9 cellular contexts compared by ENCODE assay signal in the genomic region with DNA sequence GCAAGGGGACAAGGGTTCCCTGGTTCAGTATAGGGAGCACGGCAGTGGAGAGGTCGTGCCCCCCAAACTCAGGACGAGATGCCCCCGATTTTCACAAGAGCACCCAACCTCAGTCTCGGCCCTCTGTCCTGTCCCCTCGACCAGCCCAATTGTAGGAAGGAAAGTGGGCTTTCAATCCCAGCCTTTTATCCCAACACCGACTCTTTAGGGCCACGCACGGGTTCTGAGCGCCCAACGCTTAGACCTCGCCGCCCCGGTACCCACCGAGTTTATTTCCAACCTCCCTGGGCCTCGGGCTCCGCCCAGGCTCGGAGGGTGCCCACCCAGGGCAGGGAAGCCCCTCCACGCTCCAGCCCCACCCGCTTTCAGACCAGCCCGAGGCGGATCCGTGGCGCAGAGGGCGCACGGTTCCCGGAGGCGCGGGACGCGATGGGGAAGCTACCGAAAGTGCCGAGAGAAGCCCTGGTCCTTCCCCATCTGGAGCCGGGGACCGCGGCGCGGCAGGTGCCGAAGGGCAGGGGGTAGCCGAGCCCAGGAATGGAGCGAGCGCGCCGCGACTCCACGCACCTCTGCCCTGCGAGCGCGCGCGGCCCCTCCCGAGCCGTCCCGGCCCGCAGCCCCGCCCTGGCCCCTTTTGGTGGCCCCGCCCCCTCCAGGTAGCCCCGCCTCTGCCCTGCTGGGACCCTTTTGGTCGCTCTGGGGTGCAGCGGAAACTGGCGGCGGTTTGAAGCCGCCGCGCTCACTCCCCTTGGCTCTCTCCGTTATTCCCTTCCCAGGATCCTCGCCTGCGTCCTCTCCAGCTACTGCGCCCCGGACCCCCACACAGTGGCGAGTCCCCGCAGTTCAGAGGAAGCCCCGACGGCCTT. TPM values are rescaled to one million over a fixed set of nuclear protein-coding genes. Genes with fewer than 3 reads are reported as not detected.
A peak's percentile ranks its signal among the peaks of the same experiment; 100 is the strongest.
DNase-seq lines count a peak whose midpoint lies in the region; ATAC-seq and TF ChIP-seq lines count a peak whose summit lies in the region.
"Had no signal": no experiment of that assay in that cellular context is flagged by ENCODE, and none has a peak within 500 bp of the region (broad histone marks: within the 10 kb centered on the region; RNA-seq: fewer than 3 reads in every experiment).

No MANE protein-coding gene starts in this region.

- TF ChIP-seq POLR2A in GM18505 (IDR thresholded peaks at IDR 0.05; ENCODE audit: borderline replicate concordance, extremely low read depth, insufficient read depth, insufficient read length), result no peak

- in situ Hi-C loops in KBM-7 (cut with MboI; ENCODE audit: low pct_unique_long_range_greater_than_20kb, low sequenced_read_pairs), result no loop called here

- H3K4me3 ChIP-seq in hepatocyte, result no peak overlapping the region

- no peak overlapping the region for H3K27ac ChIP-seq in hepatocyte

- peaks cover 79% of the 10 kb centered on the region for H3K27me3 ChIP-seq in hepatocyte

- no peak overlapping the region for H2AFZ ChIP-seq in hepatocyte

- H3K4me1 ChIP-seq in hepatocyte (ENCODE audit: insufficient read depth), result no peaks in the 10 kb centered on the region

- no peaks in the 10 kb centered on the region for H3K36me3 ChIP-seq in hepatocyte (replicated peaks; ENCODE audit: insufficient read depth, low read depth)

- peak; percentile 55 for ATAC-seq in GM18505 (IDR thresholded peaks at IDR 0.05; ENCODE audit: unreplicated experiment)

- no peak for TF ChIP-seq CTCF in hepatocyte (IDR thresholded peaks at IDR 0.05; ENCODE audit: poor library complexity)

- H3K9me2 ChIP-seq in hepatocyte (replicated peaks; ENCODE audit: insufficient read depth), result no peaks in the 10 kb centered on the region

- WGBS in hepatocyte (ENCODE audit: low lambda C conversion rate, missing lambda C conversion rate), result 4% methylated on average over 51 of the region's 74 CpGs

- peak overlapping the region; percentile 92 for H3K4me2 ChIP-seq in hepatocyte

- no peaks in the 10 kb centered on the region for H3K9me3 ChIP-seq in hepatocyte (ENCODE audit: low read depth)

- no peaks in the 10 kb centered on the region for H4K20me1 ChIP-seq in hepatocyte (ENCODE audit: insufficient read depth, poor library complexity, severe bottlenecking)

- no peaks in the 10 kb centered on the region for H3K79me2 ChIP-seq in hepatocyte

- DNase-seq in KBM-7 (peak; percentile 49), hepatocyte (ENCODE audit: low spot score) (no peak), NCI-H2107 (lab: John Stamatoyannopoulos, UW) (no peak), midbrain (lab: John Stamatoyannopoulos, UW) (no peak), MV-4-11 (lab: John Stamatoyannopoulos, UW) (no peak)
- peak; percentile 75 for DNase-seq in activated T-cell treated with anti-CD3 and anti-CD28 coated beads, Interleukin-2, amount 50 U/mL, for 1 hour
- peak; percentile 51 to 71 for DNase-seq in stimulated activated CD4-positive, alpha-beta T cell treated with anti-CD3 and anti-CD28 coated beads, Interleukin-2, amount 100 ng/mL, for 24 hours

RNA-seq across cellular contexts. Expression of a gene that starts 20.4 kb away (rescaled TPM):
- 0.44 and 0.73 TPM in 2 replicates for total RNA-seq in hepatocyte
- polyA plus RNA-seq in hepatocyte, result 0.25 TPM in 1 of 2 replicates, not detected in the other
- total RNA-seq: NCI-H460 had no signal

RNA-seq across cellular contexts. Expression of a gene that starts 46.4 kb away (rescaled TPM):
- 60.4 and 76.4 TPM in 2 replicates for total RNA-seq in hepatocyte
- 97.3 and 109 TPM in 2 replicates for polyA plus RNA-seq in hepatocyte

RNA-seq across cellular contexts. Expression of a gene that starts 46.9 kb away (rescaled TPM):
- total RNA-seq in hepatocyte, result 327 and 351 TPM in 2 replicates
- 525 and 530 TPM in 2 replicates for polyA plus RNA-seq in hepatocyte

RNA-seq across cellular contexts. Expression of a gene that starts 59.0 kb away (rescaled TPM):
- 21.4 and 23.1 TPM in 2 replicates for total RNA-seq in hepatocyte
- 25.9 and 26.1 TPM in 2 replicates for polyA plus RNA-seq in hepatocyte

Comparison
In these comparisons a context has a peak if more than half of its experiments do, and no peak if none do; other contexts are left out.
1. DNase-seq: peak in KBM-7 (single experiment), activated T-cell treated with anti-CD3 and anti-CD28 coated beads, Interleukin-2, amount 50 U/mL, for 1 hour (single experiment) and stimulated activated CD4-positive, alpha-beta T cell treated with anti-CD3 and anti-CD28 coated beads, Interleukin-2, amount 100 ng/mL, for 24 hours (2 of 2); none in hepatocyte (single experiment), NCI-H2107 (single experiment), midbrain (single experiment) and MV-4-11 (single experiment).